In the genomic region with DNA sequence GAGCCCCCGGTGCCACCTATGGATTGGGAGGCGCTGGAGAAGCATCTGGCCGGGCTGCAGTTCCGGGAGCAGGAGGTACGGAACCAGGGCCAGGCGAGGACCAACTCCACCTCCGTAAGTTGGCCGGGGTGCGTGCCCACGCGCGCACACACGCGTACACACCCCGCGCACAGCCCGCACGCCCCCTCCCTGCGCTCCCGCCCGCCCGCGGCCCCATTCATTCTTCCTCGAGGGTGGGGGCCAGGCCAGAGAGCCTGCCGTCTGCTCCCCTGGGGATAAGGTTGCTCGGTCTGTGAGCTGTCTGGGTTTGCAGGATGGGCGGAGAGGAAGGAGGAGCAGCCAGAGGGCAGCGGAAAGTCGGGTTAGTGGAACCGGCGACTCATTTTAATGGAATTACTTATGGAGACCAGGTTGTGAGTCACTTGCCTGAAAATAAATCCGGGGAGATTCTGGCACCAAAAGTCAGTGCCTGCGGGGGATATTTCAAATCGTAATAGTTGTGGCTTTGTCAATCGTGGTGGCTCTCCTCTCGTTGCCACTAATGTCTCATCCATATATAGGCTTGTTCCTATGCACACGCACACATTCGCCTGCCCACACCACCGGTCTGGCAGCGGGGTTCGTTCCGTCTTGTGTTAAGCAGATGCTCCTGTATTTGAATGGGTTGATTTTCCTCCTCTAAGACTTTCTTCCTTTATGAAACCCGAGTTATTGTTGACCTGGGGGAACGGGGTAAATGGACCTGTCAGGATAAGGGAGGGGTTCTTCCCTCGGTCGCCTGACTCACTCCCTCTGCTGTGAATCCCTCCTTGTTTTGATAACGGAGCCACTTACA, we compare ENCODE assay signal across 1 cellular context.
TF ChIP-seq lines count a peak whose summit lies in the region.

No MANE protein-coding gene starts in this region.

TF ChIP-seq in A549, 52 proteins besides CTCF, POLR2A, EP300 and RAD21 (continued from another document):
- TF ChIP-seq, protein P1, sequence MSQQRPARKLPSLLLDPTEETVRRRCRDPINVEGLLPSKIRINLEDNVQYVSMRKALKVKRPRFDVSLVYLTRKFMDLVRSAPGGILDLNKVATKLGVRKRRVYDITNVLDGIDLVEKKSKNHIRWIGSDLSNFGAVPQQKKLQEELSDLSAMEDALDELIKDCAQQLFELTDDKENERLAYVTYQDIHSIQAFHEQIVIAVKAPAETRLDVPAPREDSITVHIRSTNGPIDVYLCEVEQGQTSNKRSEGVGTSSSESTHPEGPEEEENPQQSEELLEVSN (IDR thresholded peaks at IDR 0.05; ENCODE audit: borderline replicate concordance, low read depth): no peak
- TF ChIP-seq GATA3 (IDR thresholded peaks at IDR 0.05; ENCODE audit: borderline replicate concordance): peak; percentile 27; the same call in 1 of the 2 replicates
- no peak for TF ChIP-seq SREBF2 (IDR thresholded peaks at IDR 0.05)
- TF ChIP-seq RCOR1 (IDR thresholded peaks at IDR 0.05; ENCODE audit: low read depth, low read length): no peak
- TF ChIP-seq ZSCAN20 (CRISPR knock-in tag; IDR thresholded peaks at IDR 0.05): no peak
- peak in 1 of 2 experiments; percentile 36; a peak in 1 of 5 replicates for TF ChIP-seq JUN (IDR thresholded peaks at IDR 0.05)
- no peak for TF ChIP-seq HDAC2 (IDR thresholded peaks at IDR 0.05)
- no peak for TF ChIP-seq ZNF302 (CRISPR knock-in tag; IDR thresholded peaks at IDR 0.05)
- TF ChIP-seq, protein P2, sequence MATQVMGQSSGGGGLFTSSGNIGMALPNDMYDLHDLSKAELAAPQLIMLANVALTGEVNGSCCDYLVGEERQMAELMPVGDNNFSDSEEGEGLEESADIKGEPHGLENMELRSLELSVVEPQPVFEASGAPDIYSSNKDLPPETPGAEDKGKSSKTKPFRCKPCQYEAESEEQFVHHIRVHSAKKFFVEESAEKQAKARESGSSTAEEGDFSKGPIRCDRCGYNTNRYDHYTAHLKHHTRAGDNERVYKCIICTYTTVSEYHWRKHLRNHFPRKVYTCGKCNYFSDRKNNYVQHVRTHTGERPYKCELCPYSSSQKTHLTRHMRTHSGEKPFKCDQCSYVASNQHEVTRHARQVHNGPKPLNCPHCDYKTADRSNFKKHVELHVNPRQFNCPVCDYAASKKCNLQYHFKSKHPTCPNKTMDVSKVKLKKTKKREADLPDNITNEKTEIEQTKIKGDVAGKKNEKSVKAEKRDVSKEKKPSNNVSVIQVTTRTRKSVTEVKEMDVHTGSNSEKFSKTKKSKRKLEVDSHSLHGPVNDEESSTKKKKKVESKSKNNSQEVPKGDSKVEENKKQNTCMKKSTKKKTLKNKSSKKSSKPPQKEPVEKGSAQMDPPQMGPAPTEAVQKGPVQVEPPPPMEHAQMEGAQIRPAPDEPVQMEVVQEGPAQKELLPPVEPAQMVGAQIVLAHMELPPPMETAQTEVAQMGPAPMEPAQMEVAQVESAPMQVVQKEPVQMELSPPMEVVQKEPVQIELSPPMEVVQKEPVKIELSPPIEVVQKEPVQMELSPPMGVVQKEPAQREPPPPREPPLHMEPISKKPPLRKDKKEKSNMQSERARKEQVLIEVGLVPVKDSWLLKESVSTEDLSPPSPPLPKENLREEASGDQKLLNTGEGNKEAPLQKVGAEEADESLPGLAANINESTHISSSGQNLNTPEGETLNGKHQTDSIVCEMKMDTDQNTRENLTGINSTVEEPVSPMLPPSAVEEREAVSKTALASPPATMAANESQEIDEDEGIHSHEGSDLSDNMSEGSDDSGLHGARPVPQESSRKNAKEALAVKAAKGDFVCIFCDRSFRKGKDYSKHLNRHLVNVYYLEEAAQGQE (IDR thresholded peaks at IDR 0.05): no peak
- no peak for TF ChIP-seq CEBPB (IDR thresholded peaks at IDR 0.05)
- TF ChIP-seq BHLHE40 (IDR thresholded peaks at IDR 0.05; ENCODE audit: low read depth, low read length): no peak
- TF ChIP-seq CHD2 (IDR thresholded peaks at IDR 0.05; ENCODE audit: low read length, partially characterized antibody): no peak
- TF ChIP-seq NR3C1 (IDR thresholded peaks at IDR 0.05): no peak
- no peak for TF ChIP-seq MAFK (IDR thresholded peaks at IDR 0.05; ENCODE audit: partially characterized antibody)
- peak; percentile 60; the same call in 1 of the 2 replicates for TF ChIP-seq JUNB (IDR thresholded peaks at IDR 0.05)
- no peak for TF ChIP-seq RARB (CRISPR knock-in tag; IDR thresholded peaks at IDR 0.05)
- no peak for TF ChIP-seq CBX8 (IDR thresholded peaks at IDR 0.05)
- TF ChIP-seq ZC3H11A (IDR thresholded peaks at IDR 0.05): no peak
- no peak for TF ChIP-seq HOXA7 (CRISPR knock-in tag; IDR thresholded peaks at IDR 0.05)
- no peak for TF ChIP-seq NPAS2 (CRISPR knock-in tag; IDR thresholded peaks at IDR 0.05; ENCODE audit: borderline replicate concordance)
- 0 out of 2 replicates have a peak, but pooled peaks have one; percentile 7 for TF ChIP-seq NFE2L2 (conservative IDR thresholded peaks at IDR 0.05; ENCODE audit: low read length)
- TF ChIP-seq RFX5 (IDR thresholded peaks at IDR 0.05): no peak
- TF ChIP-seq, protein P3, sequence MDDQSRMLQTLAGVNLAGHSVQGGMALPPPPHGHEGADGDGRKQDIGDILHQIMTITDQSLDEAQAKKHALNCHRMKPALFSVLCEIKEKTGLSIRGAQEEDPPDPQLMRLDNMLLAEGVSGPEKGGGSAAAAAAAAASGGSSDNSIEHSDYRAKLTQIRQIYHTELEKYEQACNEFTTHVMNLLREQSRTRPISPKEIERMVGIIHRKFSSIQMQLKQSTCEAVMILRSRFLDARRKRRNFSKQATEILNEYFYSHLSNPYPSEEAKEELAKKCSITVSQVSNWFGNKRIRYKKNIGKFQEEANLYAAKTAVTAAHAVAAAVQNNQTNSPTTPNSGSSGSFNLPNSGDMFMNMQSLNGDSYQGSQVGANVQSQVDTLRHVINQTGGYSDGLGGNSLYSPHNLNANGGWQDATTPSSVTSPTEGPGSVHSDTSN (IDR thresholded peaks at IDR 0.05): no peak
- TF ChIP-seq, protein P4, sequence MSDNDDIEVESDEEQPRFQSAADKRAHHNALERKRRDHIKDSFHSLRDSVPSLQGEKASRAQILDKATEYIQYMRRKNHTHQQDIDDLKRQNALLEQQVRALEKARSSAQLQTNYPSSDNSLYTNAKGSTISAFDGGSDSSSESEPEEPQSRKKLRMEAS (IDR thresholded peaks at IDR 0.05): peak; percentile 69; the same call in 1 of the 2 replicates
- TF ChIP-seq MYC (IDR thresholded peaks at IDR 0.05; ENCODE audit: borderline replicate concordance, low read length): no peak
- no peak for TF ChIP-seq PHF8 (IDR thresholded peaks at IDR 0.05; ENCODE audit: borderline replicate concordance, low read depth)
